22 cellular contexts compared by ENCODE assay signal in genomic region chr16:29836623-29837022, GRCh38. TPM values are rescaled to one million over a fixed set of nuclear protein-coding genes. Genes with fewer than 3 reads are reported as not detected.
"Had no signal": no experiment of that assay in that cellular context is flagged by ENCODE, and none has a peak within 500 bp of the region (broad histone marks: within the 10 kb centered on the region; RNA-seq: fewer than 3 reads in every experiment).

No MANE protein-coding gene starts in this region.

- H3K27me3 ChIP-seq: adrenal gland had no signal

- ATAC-seq: PC-3 had no signal

- H3K4me1 Mint-ChIP-seq: activated CD4-positive, alpha-beta memory T cell treated with anti-CD3 and anti-CD28 coated beads, Interleukin-2, amount 10 ng/mL, durations not matched to agents 7 days and 5 days; activated naive CD8-positive, alpha-beta T cell treated with anti-CD3 and anti-CD28 coated beads, Interleukin-2, amount 10 ng/mL, durations not matched to agents 7 days and 5 days had no signal

- H3K27me3 Mint-ChIP-seq: activated CD4-positive, alpha-beta memory T cell treated with anti-CD3 and anti-CD28 coated beads, Interleukin-2, amount 10 ng/mL, durations not matched to agents 7 days and 5 days; activated CD4-positive, alpha-beta T cell treated with anti-CD3 and anti-CD28 coated beads, Interleukin-2, amount 10 ng/mL, durations not matched to agents 7 days and 5 days; activated naive CD8-positive, alpha-beta T cell treated with anti-CD3 and anti-CD28 coated beads, Interleukin-2, amount 10 ng/mL, durations not matched to agents 7 days and 5 days had no signal

- H3K4me3 Mint-ChIP-seq: activated CD4-positive, alpha-beta memory T cell treated with anti-CD3 and anti-CD28 coated beads, Interleukin-2, amount 10 ng/mL, durations not matched to agents 7 days and 5 days; activated CD4-positive, alpha-beta T cell treated with anti-CD3 and anti-CD28 coated beads, Interleukin-2, amount 10 ng/mL, durations not matched to agents 7 days and 5 days; activated naive CD8-positive, alpha-beta T cell treated with anti-CD3 and anti-CD28 coated beads, Interleukin-2, amount 10 ng/mL, durations not matched to agents 7 days and 5 days had no signal

- H3K27ac Mint-ChIP-seq: activated CD4-positive, alpha-beta memory T cell treated with anti-CD3 and anti-CD28 coated beads, Interleukin-2, amount 10 ng/mL, durations not matched to agents 7 days and 5 days; activated CD4-positive, alpha-beta T cell treated with anti-CD3 and anti-CD28 coated beads, Interleukin-2, amount 10 ng/mL, durations not matched to agents 7 days and 5 days; activated naive CD8-positive, alpha-beta T cell treated with anti-CD3 and anti-CD28 coated beads, Interleukin-2, amount 10 ng/mL, durations not matched to agents 7 days and 5 days had no signal

- FAIRE-seq: TTC549 had no signal

- H3K9me3 Mint-ChIP-seq: activated CD4-positive, alpha-beta memory T cell treated with anti-CD3 and anti-CD28 coated beads, Interleukin-2, amount 10 ng/mL, durations not matched to agents 7 days and 5 days; activated CD4-positive, alpha-beta T cell treated with anti-CD3 and anti-CD28 coated beads, Interleukin-2, amount 10 ng/mL, durations not matched to agents 7 days and 5 days; activated naive CD8-positive, alpha-beta T cell treated with anti-CD3 and anti-CD28 coated beads, Interleukin-2, amount 10 ng/mL, durations not matched to agents 7 days and 5 days had no signal

- H3K9me3 ChIP-seq: adrenal gland had no signal

- DNase-seq: activated CD4-positive, alpha-beta memory T cell treated with anti-CD3 and anti-CD28 coated beads, Interleukin-2, amount 10 ng/mL, durations not matched to agents 7 days and 5 days; activated CD4-positive, alpha-beta T cell treated with anti-CD3 and anti-CD28 coated beads, Interleukin-2, amount 10 ng/mL, durations not matched to agents 7 days and 5 days; activated CD4-positive, CD25-positive, alpha-beta regulatory T cell; activated naive CD4-positive, alpha-beta T cell treated with anti-CD3 and anti-CD28 coated beads, Interleukin-2, amount 50 U/mL, for 16 hours; activated naive CD8-positive, alpha-beta T cell treated with anti-CD3 and anti-CD28 coated beads, Interleukin-2, amount 10 ng/mL, durations not matched to agents 7 days and 5 days; adrenal gland; anterior cingulate cortex; cerebellar nuclear complex; Karpas-422; MM.1S; NCI-H1105; NCI-H1436; NCI-H1694 treated with DMSO at 0.1 percent for 48 hours; NCI-H2029 treated with DMSO at 0.1 percent for 48 hours; NCI-H446; NCI-H524; PC-3; SHP77 treated with DMSO at 0.1 percent for 48 hours; T-helper 2 cell; T1000 had no signal

- H3K4me3 ChIP-seq: adrenal gland had no signal

RNA-seq across cellular contexts. Expression of gene PRRT2, which starts 24.6 kb away (rescaled TPM):
- total RNA-seq: SK-MEL-5 had no signal
